In genomic region chr3:46693897-46694235, GRCh38 we compare ENCODE assay signal across 9 cellular contexts. TPM values are rescaled to one million over a fixed set of nuclear protein-coding genes. Genes with fewer than 3 reads are reported as not detected.
DNase-seq lines count a peak whose midpoint lies in the region; ATAC-seq and TF ChIP-seq lines count a peak whose summit lies in the region.
"Had no signal": no experiment of that assay in that cellular context is flagged by ENCODE, and none has a peak within 500 bp of the region (broad histone marks: within the 10 kb centered on the region; RNA-seq: fewer than 3 reads in every experiment).

No MANE protein-coding gene starts in this region.

- H3K9me3 ChIP-seq in HAP-1 (no peaks in the 10 kb centered on the region), gastroesophageal sphincter (no peaks in the 10 kb centered on the region), skeletal muscle tissue (ENCODE audit: control insufficient read depth in 3 of 3, low read length in 3 of 3) (peaks cover 0 to 3% (median 0%) of the 10 kb centered on the region in 3 donors), BE2C (no peaks in the 10 kb centered on the region)

- ATAC-seq in gastroesophageal sphincter (peak; percentile 20), GM21528 (IDR thresholded peaks at IDR 0.05; ENCODE audit: low FRiP score, unreplicated experiment) (no peak)

- H3K4me1 ChIP-seq in HAP-1 (peaks cover 12% of the 10 kb centered on the region; the same call in 1 of the 2 replicates), gastroesophageal sphincter (peaks cover 0 to 80% (median 39%) of the 10 kb centered on the region in 3 donors), skeletal muscle tissue (ENCODE audit: control insufficient read depth in 3 of 3, insufficient read depth in 3 of 3, low read length in 3 of 3) (peaks cover 70 to 73% (median 71%) of the 10 kb centered on the region in 3 donors), BE2C (no peaks in the 10 kb centered on the region)

- no peak for TF ChIP-seq EP300 in gastroesophageal sphincter (IDR thresholded peaks at IDR 0.05)

- H3K9ac ChIP-seq in skeletal muscle tissue (ENCODE audit: low read depth in 1 of 3, low read length in 3 of 3): peak overlapping the region; percentile 68 to 87 (median 74)

- DNase-seq in HAP-1 (ENCODE audit: low spot score in 2 of 2) (no peak), activated T-cell treated with anti-CD3 and anti-CD28 coated beads for 4 hours (peak; percentile 30), SK-N-DZ (ENCODE audit: low spot score) (no peak), BE2C (no peak), NCI-H345 (lab: John Stamatoyannopoulos, UW) (no peak)

- H3K4me3 ChIP-seq in HAP-1 (peak overlapping the region; percentile 51), gastroesophageal sphincter (peak overlapping the region; percentile 67 to 68), skeletal muscle tissue (ENCODE audit: low read length in 3 of 3) (peak overlapping the region; percentile 60 to 68 (median 61)), BE2C (ENCODE audit: low read depth, low read length) (no peak overlapping the region)

- no peaks in the 10 kb centered on the region for H3K27me3 ChIP-seq in HAP-1 (ENCODE audit: low read depth)
- no peaks in the 10 kb centered on the region for H3K27me3 ChIP-seq in gastroesophageal sphincter
- H3K27me3 ChIP-seq in skeletal muscle tissue (ENCODE audit: control insufficient read depth in 3 of 3, insufficient read depth in 3 of 3, low read length in 3 of 3): no peaks in the 10 kb centered on the region
- no peaks in the 10 kb centered on the region for H3K27me3 ChIP-seq in BE2C

- H3K27ac ChIP-seq in gastroesophageal sphincter (peak overlapping the region in 3 of 4 donors; percentile 74 to 83 (median 82)), skeletal muscle tissue (ENCODE audit: low read depth, low read length) (peak overlapping the region; percentile 80)

- TF ChIP-seq POLR2A in gastroesophageal sphincter (IDR thresholded peaks at IDR 0.05): no peak

- TF ChIP-seq CTCF in gastroesophageal sphincter (IDR thresholded peaks at IDR 0.05) (no peak), BE2C (IDR thresholded peaks at IDR 0.05; ENCODE audit: low read depth, low read length) (no peak)

- WGBS in gastroesophageal sphincter (ENCODE audit: low coverage in 1 of 2), 2 donors: no CpG with 5 or more reads among the region's 30 CpGs

- in situ Hi-C loops in HAP-1 (cut with MboI; ENCODE audit: low sequenced_read_pairs): no loop called here

- H3K36me3 ChIP-seq in HAP-1 (replicated peaks) (no peaks in the 10 kb centered on the region), gastroesophageal sphincter (no peaks in the 10 kb centered on the region), skeletal muscle tissue (ENCODE audit: control insufficient read depth in 3 of 3, insufficient read depth in 3 of 3, low read length in 3 of 3) (no peaks in the 10 kb centered on the region), BE2C (no peaks in the 10 kb centered on the region)

RNA-seq across cellular contexts. Expression of gene ALS2CL, which starts 0.4 kb away (rescaled TPM):
- total RNA-seq in gastroesophageal sphincter (10 to 100 TPM in 1 of 4 donors, 1 to 10 TPM in 3; 4.8 to 10.4 (median 9.6) TPM), skeletal muscle tissue (5.2 TPM)
- polyA plus RNA-seq in SK-N-DZ (2014; cell fraction: cytosol; rRNA removed): 2.3 and 5.6 TPM in 2 replicates
- polyA plus RNA-seq in SK-N-DZ (2014; cell fraction: nucleus; rRNA removed): 12.3 and 14.3 TPM in 2 replicates
- polyA plus RNA-seq in BE2C (2012; ENCODE audit: insufficient read depth, insufficient read length, low read depth): 0.34 TPM

RNA-seq across cellular contexts. Expression of gene TMIE, which starts 7.3 kb away (rescaled TPM):
- total RNA-seq in gastroesophageal sphincter (1 to 10 TPM in 1 of 4 donors, under 1 TPM in 2, not detected in 1; 0.15 to 1.4 (median 0.69) TPM), skeletal muscle tissue (1.0 TPM)
- polyA plus RNA-seq in SK-N-DZ (2014; cell fraction: cytosol; rRNA removed): not detected in 2 replicates
- polyA plus RNA-seq in SK-N-DZ (2014; cell fraction: nucleus; rRNA removed): not detected in 2 replicates
- polyA plus RNA-seq in BE2C (2012; ENCODE audit: insufficient read depth, insufficient read length, low read depth): 0.62 TPM

RNA-seq across cellular contexts. Expression of gene PRSS50, which starts 23.8 kb away (rescaled TPM):
- total RNA-seq in gastroesophageal sphincter (under 1 TPM in 2 of 4 donors, not detected in 2; 0.31 to 0.54 TPM), skeletal muscle tissue (not detected)
- not detected in 2 replicates for polyA plus RNA-seq in SK-N-DZ (2014; cell fraction: cytosol; rRNA removed)
- 1.3 and 2.8 TPM in 2 replicates for polyA plus RNA-seq in SK-N-DZ (2014; cell fraction: nucleus; rRNA removed)
- polyA plus RNA-seq in BE2C (2012; ENCODE audit: insufficient read depth, insufficient read length, low read depth): not detected
- total RNA-seq: NCI-H460 had no signal
